In the genomic region with DNA sequence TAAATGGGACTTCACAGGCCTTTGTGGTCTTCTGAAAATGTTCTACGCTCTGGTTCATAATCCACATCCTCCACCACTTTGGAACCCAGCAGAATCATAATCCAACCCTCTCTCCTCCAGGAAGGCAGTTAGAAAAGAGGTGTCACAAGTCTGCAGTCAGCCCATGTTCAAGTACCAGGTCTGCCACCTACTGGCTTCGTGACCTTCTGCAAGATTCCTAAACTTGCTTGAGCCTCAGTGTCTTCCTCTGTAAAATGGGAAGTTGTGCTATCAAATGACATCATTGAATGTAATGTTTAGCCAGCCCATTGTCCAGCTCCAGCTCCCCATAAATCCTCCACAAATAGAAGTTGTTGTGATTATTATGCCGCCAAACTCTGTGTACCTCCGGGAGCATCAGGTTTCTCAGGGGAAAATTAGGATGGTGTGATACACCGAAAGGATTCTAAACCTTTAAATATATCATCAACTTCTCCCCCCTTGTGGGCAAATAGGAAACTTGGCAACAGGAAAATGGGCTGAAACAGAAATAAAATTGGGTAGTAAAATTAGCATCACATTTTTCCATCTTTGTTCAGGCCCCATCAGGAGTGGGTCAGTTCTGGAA, we compare ENCODE assay signal across 8 cellular contexts.
DNase-seq lines count a peak whose midpoint lies in the region; ATAC-seq lines count a peak whose summit lies in the region.

No MANE protein-coding gene starts in this region.

- ATAC-seq in activated T-helper 17 cell treated with anti-CD3 and anti-CD28 coated beads, Interleukin-2, amount 50 U/mL, for 72 hours (replicated peaks), result peak; percentile 43
- ATAC-seq in HG03135 (IDR thresholded peaks at IDR 0.05; ENCODE audit: unreplicated experiment) (no peak), HG03108 (IDR thresholded peaks at IDR 0.05; ENCODE audit: unreplicated experiment) (no peak)

- no peaks in the 10 kb centered on the region for H3K36me3 Mint-ChIP-seq in activated T-helper 17 cell treated with anti-CD3 and anti-CD28 coated beads, Interleukin-2, amount 50 U/mL, for 72 hours (ENCODE audit: low read depth)

- H3K4me3 Mint-ChIP-seq in activated T-helper 17 cell treated with anti-CD3 and anti-CD28 coated beads, Interleukin-2, amount 50 U/mL, for 72 hours, result no peak overlapping the region

- in situ Hi-C loops in KBM-7 (cut with MboI; ENCODE audit: low pct_unique_long_range_greater_than_20kb, low sequenced_read_pairs), result no loop called here

- peaks cover 6% of the 10 kb centered on the region for H3K9me3 Mint-ChIP-seq in activated T-helper 17 cell treated with anti-CD3 and anti-CD28 coated beads, Interleukin-2, amount 50 U/mL, for 72 hours

- peaks cover 5% of the 10 kb centered on the region for H3K4me1 Mint-ChIP-seq in activated T-helper 17 cell treated with anti-CD3 and anti-CD28 coated beads, Interleukin-2, amount 50 U/mL, for 72 hours

- H3K27ac Mint-ChIP-seq in activated T-helper 17 cell treated with anti-CD3 and anti-CD28 coated beads, Interleukin-2, amount 50 U/mL, for 72 hours, result no peak overlapping the region

- DNase-seq in ELF-1 (ENCODE audit: low read depth, low spot score) (peak; percentile 28), KBM-7 (peak; percentile 41), left kidney (ENCODE audit: low read depth, low spot score) (peak; percentile 70), GM19238 (ENCODE audit: insufficient read length, low spot score) (no peak), cortex of kidney (lab: John Stamatoyannopoulos, UW) (no peak)

- H3K27me3 Mint-ChIP-seq in activated T-helper 17 cell treated with anti-CD3 and anti-CD28 coated beads, Interleukin-2, amount 50 U/mL, for 72 hours, result peaks cover 11% of the 10 kb centered on the region

Comparison
In these comparisons a context has a peak if more than half of its experiments do, and no peak if none do; other contexts are left out.
1. DNase-seq: peak in ELF-1 (single experiment), KBM-7 (single experiment) and left kidney (single experiment); none in GM19238 (single experiment) and cortex of kidney (single experiment).